1 cellular context compared by ENCODE assay signal in genomic region chr9:82130331-82131042, GRCh38.
TF ChIP-seq lines count a peak whose summit lies in the region.

No MANE protein-coding gene starts in this region.

TF ChIP-seq in HepG2, 621 proteins besides CTCF, POLR2A, EP300 and RAD21 (continued from another document):
- TF ChIP-seq, protein P1, sequence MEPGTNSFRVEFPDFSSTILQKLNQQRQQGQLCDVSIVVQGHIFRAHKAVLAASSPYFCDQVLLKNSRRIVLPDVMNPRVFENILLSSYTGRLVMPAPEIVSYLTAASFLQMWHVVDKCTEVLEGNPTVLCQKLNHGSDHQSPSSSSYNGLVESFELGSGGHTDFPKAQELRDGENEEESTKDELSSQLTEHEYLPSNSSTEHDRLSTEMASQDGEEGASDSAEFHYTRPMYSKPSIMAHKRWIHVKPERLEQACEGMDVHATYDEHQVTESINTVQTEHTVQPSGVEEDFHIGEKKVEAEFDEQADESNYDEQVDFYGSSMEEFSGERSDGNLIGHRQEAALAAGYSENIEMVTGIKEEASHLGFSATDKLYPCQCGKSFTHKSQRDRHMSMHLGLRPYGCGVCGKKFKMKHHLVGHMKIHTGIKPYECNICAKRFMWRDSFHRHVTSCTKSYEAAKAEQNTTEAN (CRISPR knock-in tag; conservative IDR thresholded peaks at IDR 0.05), result no peak
- TF ChIP-seq ELF4 (CRISPR knock-in tag; IDR thresholded peaks at IDR 0.05; ENCODE audit: borderline replicate concordance), result no peak
- no peak for TF ChIP-seq IRX3 (CRISPR knock-in tag; IDR thresholded peaks at IDR 0.05; ENCODE audit: borderline replicate concordance, low read depth)
- no peak for TF ChIP-seq ZNF317 (CRISPR knock-in tag; IDR thresholded peaks at IDR 0.05)
- no peak for TF ChIP-seq CENPX (CRISPR knock-in tag; IDR thresholded peaks at IDR 0.05)
- TF ChIP-seq ZNF614 (CRISPR knock-in tag; IDR thresholded peaks at IDR 0.05; ENCODE audit: borderline replicate concordance), result no peak
- TF ChIP-seq RFX5 (IDR thresholded peaks at IDR 0.05; ENCODE audit: low read depth, low read length), result no peak
- TF ChIP-seq E2F5 (CRISPR knock-in tag; conservative IDR thresholded peaks at IDR 0.05), result no peak
- no peak for TF ChIP-seq ZNF572 (CRISPR knock-in tag; IDR thresholded peaks at IDR 0.05)
- TF ChIP-seq CBX2 (IDR thresholded peaks at IDR 0.05; ENCODE audit: low read depth, low read length), result no peak
- TF ChIP-seq CBX2 (CRISPR knock-in tag; IDR thresholded peaks at IDR 0.05; ENCODE audit: low read depth), result no peak
